Comparison of ENCODE assay signal across 9 cellular contexts in genomic region chr5:97181856-97182545, GRCh38. TPM values are rescaled to one million over a fixed set of nuclear protein-coding genes. Genes with fewer than 3 reads are reported as not detected.
DNase-seq lines count a peak whose midpoint lies in the region; ATAC-seq and TF ChIP-seq lines count a peak whose summit lies in the region.
"Had no signal": no experiment of that assay in that cellular context is flagged by ENCODE, and none has a peak within 500 bp of the region (broad histone marks: within the 10 kb centered on the region; RNA-seq: fewer than 3 reads in every experiment).

No MANE protein-coding gene starts in this region.

- ATAC-seq in body of pancreas (no peak), GM18520 (IDR thresholded peaks at IDR 0.05; ENCODE audit: unreplicated experiment) (no peak), left lobe of liver (no peak)

- H3K4me3 ChIP-seq in HL-60 (replicated peaks; ENCODE audit: insufficient read depth, low read length): peak overlapping the region; percentile 73
- H3K4me3 ChIP-seq in body of pancreas: peak overlapping the region; percentile 57
- H3K4me3 ChIP-seq in mesodermal cell (ENCODE audit: extremely low read depth, insufficient read depth, low read length, poor library complexity, severe bottlenecking): peak overlapping the region; percentile 88

- peaks cover 33% of the 10 kb centered on the region for H3K4me1 ChIP-seq in body of pancreas
- no peaks in the 10 kb centered on the region for H3K4me1 ChIP-seq in mesodermal cell (ENCODE audit: control insufficient read depth, insufficient read depth, low read length, poor library complexity, severe bottlenecking)

- H3K27ac ChIP-seq in 22Rv1: peak overlapping the region; percentile 96
- H3K27ac ChIP-seq in HL-60 (replicated peaks): peak overlapping the region; percentile 99
- H3K27ac ChIP-seq in body of pancreas: peak overlapping the region in 3 of 4 donors; percentile 90 to 95 (median 91)
- H3K27ac ChIP-seq in mesodermal cell (ENCODE audit: low read depth, low read length, severe bottlenecking): no peak overlapping the region

- H3K27me3 ChIP-seq in HL-60 (ENCODE audit: insufficient read depth, poor library complexity, severe bottlenecking) (no peaks in the 10 kb centered on the region), body of pancreas (no peaks in the 10 kb centered on the region)

- TF ChIP-seq POLR2A in body of pancreas (IDR thresholded peaks at IDR 0.05): no peak

- H3K36me3 ChIP-seq in body of pancreas (replicated peaks in 1 of 2; ENCODE audit: insufficient read depth in 1 of 2, low read depth in 2 of 2) (peaks cover 0 to 16% of the 10 kb centered on the region in 2 donors), mesodermal cell (ENCODE audit: control insufficient read depth, insufficient read depth, low read length) (peaks cover 34% of the 10 kb centered on the region)

- intact Hi-C loops in body of pancreas (cut with DNase I): no loop called here

- DNase-seq in HL-60 (ENCODE audit: low read depth in 1 of 2, low spot score in 1 of 2): no peak
- no peak for DNase-seq in body of pancreas
- DNase-seq in SK-N-DZ (ENCODE audit: low spot score): no peak
- no peak for DNase-seq in left lobe of liver (ENCODE audit: low spot score)
- DNase-seq in DMS153 treated with DMSO at 0.1 percent for 48 hours (lab: John Stamatoyannopoulos, UW; ENCODE audit: unreplicated experiment): no peak
- DNase-seq: activated CD8-positive, alpha-beta memory T cell treated with anti-CD3 and anti-CD28 coated beads, Interleukin-2, amount 50 U/mL, for 4 hours had no signal

- TF ChIP-seq CTCF in 22Rv1 (IDR thresholded peaks at IDR 0.05) (no peak), HL-60 (IDR thresholded peaks at IDR 0.05; ENCODE audit: insufficient read depth, low read length) (no peak), body of pancreas (IDR thresholded peaks at IDR 0.05) (no peak)

- 43% methylated on average over 4 of the region's 4 CpGs for WGBS in body of pancreas, 2 donors
- 95 to 98% methylated on average over 2 of the region's 4 CpGs for WGBS in mesodermal cell (ENCODE audit: insufficient coverage in 2 of 2), 2 experiments

- H3K9me3 ChIP-seq in body of pancreas (no peaks in the 10 kb centered on the region), mesodermal cell (ENCODE audit: control insufficient read depth, low read length) (no peaks in the 10 kb centered on the region)

RNA-seq across cellular contexts. Expression of gene RIOK2, which starts 1.0 kb away (rescaled TPM):
- total RNA-seq in body of pancreas: 10 to 100 TPM in 1 of 2 donors, 1 to 10 TPM in 1; 7.3 to 16.9 TPM
- 30.8 TPM for polyA plus RNA-seq in mesodermal cell (2013, experiment 1 of 2)
- polyA plus RNA-seq in mesodermal cell (2013, experiment 2 of 2): 31.8 TPM
- 13.9 and 16.2 TPM in 2 replicates for polyA plus RNA-seq in SK-N-DZ (2014; cell fraction: cytosol; rRNA removed)
- polyA plus RNA-seq in SK-N-DZ (2014; cell fraction: nucleus; rRNA removed): 19.2 and 24.3 TPM in 2 replicates
- 8.8 TPM for total RNA-seq in left lobe of liver

RNA-seq across cellular contexts. Expression of gene LIX1, which starts 39.6 kb away (rescaled TPM):
- under 1 TPM in 1 of 2 donors, not detected in 1; 0.26 TPM for total RNA-seq in body of pancreas
- polyA plus RNA-seq in mesodermal cell (2013, experiment 1 of 2): 19.5 TPM
- polyA plus RNA-seq in mesodermal cell (2013, experiment 2 of 2): 24.6 TPM
- 3.5 and 3.8 TPM in 2 replicates for polyA plus RNA-seq in SK-N-DZ (2014; cell fraction: cytosol; rRNA removed)
- polyA plus RNA-seq in SK-N-DZ (2014; cell fraction: nucleus; rRNA removed): 1.8 and 2.9 TPM in 2 replicates
- not detected for total RNA-seq in left lobe of liver
